29 cellular contexts compared by ENCODE assay signal in genomic region chr20:10978713-10979112, GRCh38.
A peak's percentile ranks its signal among the peaks of the same experiment; 100 is the strongest.
DNase-seq lines count a peak whose midpoint lies in the region; ATAC-seq and TF ChIP-seq lines count a peak whose summit lies in the region.
"Had no signal": no experiment of that assay in that cellular context is flagged by ENCODE, and none has a peak within 500 bp of the region (broad histone marks: within the 10 kb centered on the region; RNA-seq: fewer than 3 reads in every experiment).

No MANE protein-coding gene starts in this region.

- H3K27me3 Mint-ChIP-seq in H9 (ENCODE audit: low read depth) = no peaks in the 10 kb centered on the region
- H3K27me3 Mint-ChIP-seq: activated T-cell treated with anti-CD3 and anti-CD28 coated beads, Interleukin-2, amount 50 U/mL, for 24 hours; naive B cell had no signal

- TF ChIP-seq POLR2A in gastrocnemius medialis (IDR thresholded peaks at IDR 0.05) = no peak

- H3K79me1 ChIP-seq in H9 (ENCODE audit: insufficient read depth, low read depth, low read length, poor library complexity, severe bottlenecking) = no peaks in the 10 kb centered on the region

- no peaks in the 10 kb centered on the region for H3K36me3 Mint-ChIP-seq in H9 (ENCODE audit: insufficient read depth in 1 of 3, low read depth in 3 of 3)
- H3K36me3 Mint-ChIP-seq: activated naive CD8-positive, alpha-beta T cell; mesothelial cell of epicardium; naive B cell; stimulated activated effector memory CD8-positive, alpha-beta T cell treated with anti-CD3 and anti-CD28 coated beads, Interleukin-12 subunit alpha, Interleukin-12 subunit beta, amount 100 ng/mL, for 72 hours had no signal

- no peak overlapping the region for H3T11ph ChIP-seq in H9 (ENCODE audit: low read length)

- H2AFZ ChIP-seq in H9 (ENCODE audit: low read length) = peak overlapping the region; percentile 14

- DNase-seq in H9 (no peak), NCI-H446 treated with DMSO at 0.1 percent for 48 hours (lab: John Stamatoyannopoulos, UW) (peak; percentile 70), foreskin melanocyte (peak; percentile 84), gastrocnemius medialis (peak; percentile 69 to 87), GM20000 (ENCODE audit: low spot score) (no peak), omental fat pad (ENCODE audit: low spot score) (no peak)
- DNase-seq: activated effector memory CD4-positive, alpha-beta T cell treated with anti-CD3 and anti-CD28 coated beads, Interleukin-2, amount 50 U/mL, for 16 hours; activated T-cell treated with anti-CD3 and anti-CD28 coated beads, Interleukin-2, amount 50 U/mL, for 24 hours; effector CD4-positive, alpha-beta T cell; GDM1; GOT3; heart left ventricle; KBM-7; left ventricle myocardium superior; MG63; naive B cell; NCI-H1105; NCI-H187; occipital lobe; RPMI8226; stimulated activated CD4-positive, alpha-beta T cell treated with anti-CD3 and anti-CD28 coated beads, Interleukin-15, amount 100 ng/mL, for 24 hours; transverse colon had no signal

- H3K23me2 ChIP-seq in H9 (ENCODE audit: insufficient read length, low read depth, low read length, poor library complexity, severe bottlenecking) = no peaks in the 10 kb centered on the region

- H3K56ac ChIP-seq in H9 (ENCODE audit: insufficient read length, low read depth, low read length) = no peak overlapping the region

- H2BK20ac ChIP-seq in H9 (ENCODE audit: low read depth, low read length, poor library complexity, severe bottlenecking) = no peak overlapping the region

- no peak overlapping the region for H3K27ac ChIP-seq in H9 (ENCODE audit: insufficient read length, low read depth, low read length)
- H3K27ac ChIP-seq in gastrocnemius medialis = peak overlapping the region; percentile 78 to 89 (median 87)
- H3K27ac ChIP-seq: BLaER1 treated with 17β-estradiol and CSF1 and Interleukin-3, amounts not matched to agents 10 nM and 100 nM; heart left ventricle; SK-N-MC; transverse colon had no signal

- H3K4me1 Mint-ChIP-seq in H9 = peaks cover 7% of the 10 kb centered on the region in 2 experiments; a peak in 3 of 4 replicates
- H3K4me1 Mint-ChIP-seq: naive B cell; stimulated activated effector memory CD8-positive, alpha-beta T cell treated with anti-CD3 and anti-CD28 coated beads, Interleukin-12 subunit alpha, Interleukin-12 subunit beta, amount 100 ng/mL, for 72 hours had no signal

- H2BK15ac ChIP-seq in H9 (ENCODE audit: low read depth, low read length) = no peak overlapping the region

- no peak overlapping the region for H3K23ac ChIP-seq in H9 (ENCODE audit: insufficient read length, low read depth, low read length)

- no peak for TF ChIP-seq CTCF in H9 (conservative IDR thresholded peaks at IDR 0.05)
- no peak for TF ChIP-seq CTCF in gastrocnemius medialis (IDR thresholded peaks at IDR 0.05 in 4 of 5, conservative IDR thresholded peaks at IDR 0.05 in 1 of 5)
- no peak for TF ChIP-seq CTCF in GM20000 (IDR thresholded peaks at IDR 0.05; ENCODE audit: extremely low read depth, missing control alignments)
- TF ChIP-seq CTCF in omental fat pad (IDR thresholded peaks at IDR 0.05) = no peak

- no peak overlapping the region for H2AK5ac ChIP-seq in H9 (ENCODE audit: insufficient read length, low read length)

- H3K9me3 Mint-ChIP-seq in H9 = peaks cover 0 to under 1% of the 10 kb centered on the region in 2 experiments; a peak in 2 of 5 replicates
- H3K9me3 Mint-ChIP-seq: mesothelial cell of epicardium had no signal

- no peak overlapping the region for H2BK5ac ChIP-seq in H9 (ENCODE audit: insufficient read length, low read length)

- no peak overlapping the region for H3K27ac Mint-ChIP-seq in H9
- H3K27ac Mint-ChIP-seq: activated naive CD8-positive, alpha-beta T cell; activated T-cell treated with anti-CD3 and anti-CD28 coated beads, Interleukin-2, amount 50 U/mL, for 24 hours; mesothelial cell of epicardium; stimulated activated effector memory CD8-positive, alpha-beta T cell treated with anti-CD3 and anti-CD28 coated beads, Interleukin-12 subunit alpha, Interleukin-12 subunit beta, amount 100 ng/mL, for 72 hours; T-helper 1 cell treated with Interleukin-12 subunit alpha and Interleukin-12 subunit beta and Interleukin-4 antibody, amounts not matched to agents 30 μg/mL and 1 μg/mL, for 36 hours had no signal

- H4K20me1 ChIP-seq in H9 (ENCODE audit: control insufficient read depth, insufficient read depth, insufficient read length) = no peaks in the 10 kb centered on the region
- H4K20me1 ChIP-seq: BLaER1 treated with 17β-estradiol and CSF1 and Interleukin-3, amounts not matched to agents 10 nM and 100 nM had no signal

- no peaks in the 10 kb centered on the region for H3K9me3 ChIP-seq in H9 (ENCODE audit: control insufficient read depth, low read depth, low read length)
- no peaks in the 10 kb centered on the region for H3K9me3 ChIP-seq in gastrocnemius medialis
- H3K9me3 ChIP-seq: BLaER1 treated with 17β-estradiol and CSF1 and Interleukin-3, amounts not matched to agents 10 nM and 100 nM; heart left ventricle; MG63; transverse colon had no signal

- H3K4me2 ChIP-seq in H9 (ENCODE audit: insufficient read depth, insufficient read length, low read length) = no peak overlapping the region
- H3K4me2 ChIP-seq: BLaER1 treated with 17β-estradiol and CSF1 and Interleukin-3, amounts not matched to agents 10 nM and 100 nM had no signal

- H3K4me3 ChIP-seq in gastrocnemius medialis = peak overlapping the region in 2 of 4 donors; percentile 3 to 26
- H3K4me3 ChIP-seq: BLaER1 treated with 17β-estradiol and CSF1 and Interleukin-3, amounts not matched to agents 10 nM and 100 nM; heart left ventricle; MG63; SK-N-MC; transverse colon had no signal

- no peak overlapping the region for H2BK12ac ChIP-seq in H9 (ENCODE audit: insufficient read length, low read depth, low read length)

- no CpG with 5 or more reads among the region's 5 CpGs for WGBS in H9 (ENCODE audit: extremely low coverage, insufficient read length, low lambda C conversion rate)

- H3K14ac ChIP-seq in H9 (ENCODE audit: insufficient read depth, low read length) = no peak overlapping the region

- in situ Hi-C loops in gastrocnemius medialis (cut with MboI; ENCODE audit: low sequenced_read_pairs in 4 of 4) = no loop called here

- H4K91ac ChIP-seq in H9 (ENCODE audit: insufficient read length, low read depth, low read length) = no peak overlapping the region

- no peak overlapping the region for H2BK120ac ChIP-seq in H9 (ENCODE audit: low read depth, low read length, poor library complexity, severe bottlenecking)

- H4K5ac ChIP-seq in H9 (ENCODE audit: insufficient read length, low read depth, low read length) = no peak overlapping the region

- H3K18ac ChIP-seq in H9 (ENCODE audit: insufficient read length, low read depth, low read length) = no peak overlapping the region

- intact Hi-C loops in gastrocnemius medialis (cut with DNase I; ENCODE audit: low total_unique reads) = loop anchor here (2.0 to 5.0 kb wide), 3 partner anchors 129 to 544 kb away; partner anchors contain the start of genes JAG1, MKKS and SLX4IP

- no peak overlapping the region for H3K9ac ChIP-seq in H9 (ENCODE audit: extremely low read depth, insufficient read length, low read length)
- H3K9ac ChIP-seq: BLaER1 treated with 17β-estradiol and CSF1 and Interleukin-3, amounts not matched to agents 10 nM and 100 nM had no signal

- H3K4me3 Mint-ChIP-seq in H9 = no peak overlapping the region
- H3K4me3 Mint-ChIP-seq: activated naive CD8-positive, alpha-beta T cell; activated T-cell treated with anti-CD3 and anti-CD28 coated beads, Interleukin-2, amount 50 U/mL, for 24 hours; mesothelial cell of epicardium; stimulated activated effector memory CD8-positive, alpha-beta T cell treated with anti-CD3 and anti-CD28 coated beads, Interleukin-12 subunit alpha, Interleukin-12 subunit beta, amount 100 ng/mL, for 72 hours; T-helper 1 cell treated with Interleukin-12 subunit alpha and Interleukin-12 subunit beta and Interleukin-4 antibody, amounts not matched to agents 30 μg/mL and 1 μg/mL, for 36 hours had no signal

- H4K8ac ChIP-seq in H9 (replicated peaks; ENCODE audit: insufficient read length, low read depth, low read length) = no peak overlapping the region

- H3K4me1 ChIP-seq in H9 (ENCODE audit: insufficient read depth, low read length) (no peaks in the 10 kb centered on the region; the same call in 1 of the 2 replicates), gastrocnemius medialis (peaks cover 41 to 53% of the 10 kb centered on the region in 2 donors)
- H3K4me1 ChIP-seq: BLaER1 treated with 17β-estradiol and CSF1 and Interleukin-3, amounts not matched to agents 10 nM and 100 nM had no signal

- no peak overlapping the region for H3K4ac ChIP-seq in H9 (ENCODE audit: low read depth, low read length)

- H3K79me2 ChIP-seq in H9 (ENCODE audit: insufficient read depth, low read length) = no peaks in the 10 kb centered on the region

- H3K27me3 ChIP-seq in H9 (ENCODE audit: insufficient read depth, low read length) = no peaks in the 10 kb centered on the region
- H3K27me3 ChIP-seq in gastrocnemius medialis = no peaks in the 10 kb centered on the region
- H3K27me3 ChIP-seq: BLaER1 treated with 17β-estradiol and CSF1 and Interleukin-3, amounts not matched to agents 10 nM and 100 nM; heart left ventricle; MG63; transverse colon had no signal

- ATAC-seq in gastrocnemius medialis (peak; percentile 89), GM19324 (IDR thresholded peaks at IDR 0.05; ENCODE audit: low FRiP score, unreplicated experiment) (no peak), omental fat pad (ENCODE audit: low FRiP score) (no peak)
- ATAC-seq: heart left ventricle; left ventricle myocardium superior; stimulated activated effector memory CD8-positive, alpha-beta T cell treated with anti-CD3 and anti-CD28 coated beads, Interleukin-12 subunit alpha, Interleukin-12 subunit beta, amount 100 ng/mL, for 72 hours had no signal

- H3K36me3 ChIP-seq in gastrocnemius medialis = no peaks in the 10 kb centered on the region
- H3K36me3 ChIP-seq: BLaER1 treated with 17β-estradiol and CSF1 and Interleukin-3, amounts not matched to agents 10 nM and 100 nM; heart left ventricle; MG63; transverse colon had no signal

Comparison
In these comparisons a context has a peak if more than half of its experiments do, and no peak if none do; other contexts are left out.
1. DNase-seq: peak in NCI-H446 treated with DMSO at 0.1 percent for 48 hours (single experiment), foreskin melanocyte (single experiment) and gastrocnemius medialis (2 of 2); none in H9 (single experiment), GM20000 (single experiment) and omental fat pad (single experiment).
2. ATAC-seq: peak in gastrocnemius medialis (2 of 2); none in GM19324 (single experiment) and omental fat pad (single experiment).